Comparison of ENCODE assay signal across 20 cellular contexts in the genomic region with DNA sequence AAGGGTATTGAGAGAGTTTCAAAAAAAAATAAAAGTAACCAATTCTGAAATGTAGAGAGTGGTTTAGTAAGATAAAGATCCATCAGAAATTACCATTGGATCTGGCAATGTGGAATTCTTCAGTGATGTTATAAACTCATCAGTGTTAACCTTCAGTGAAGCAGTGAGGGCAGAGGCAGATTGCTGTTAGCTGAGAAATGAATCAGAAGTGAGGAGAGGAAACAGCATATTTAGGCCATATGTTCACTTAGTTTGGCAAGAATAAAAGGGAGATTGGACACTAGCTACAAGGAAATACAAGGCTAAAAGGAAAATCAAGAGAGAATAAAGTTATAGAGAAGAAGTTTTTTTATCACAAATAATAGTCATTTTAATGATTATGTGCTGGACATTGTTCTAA. TPM values are rescaled to one million over a fixed set of nuclear protein-coding genes. Genes with fewer than 3 reads are reported as not detected.
"Had no signal": no experiment of that assay in that cellular context is flagged by ENCODE, and none has a peak within 500 bp of the region (broad histone marks: within the 10 kb centered on the region; RNA-seq: fewer than 3 reads in every experiment).

No MANE protein-coding gene starts in this region.

- H3K27ac Mint-ChIP-seq: activated CD4-positive, alpha-beta memory T cell treated with anti-CD3 and anti-CD28 coated beads for 36 hours; activated naive CD4-positive, alpha-beta T cell treated with anti-CD3 and anti-CD28 coated beads, Interleukin-2, amount 10 ng/mL, durations not matched to agents 7 days and 5 days; activated T-cell treated with anti-CD3 and anti-CD28 coated beads, Interleukin-2, amount 50 U/mL, for 24 hours had no signal

- H3K27me3 ChIP-seq: adrenal gland, colonic mucosa, foreskin keratinocyte, suprapubic skin had no signal

- H3K4me1 ChIP-seq: adrenal gland, colonic mucosa, foreskin keratinocyte, prostate gland, suprapubic skin had no signal

- H3K4me3 Mint-ChIP-seq: activated CD4-positive, alpha-beta memory T cell treated with anti-CD3 and anti-CD28 coated beads for 36 hours; activated naive CD4-positive, alpha-beta T cell treated with anti-CD3 and anti-CD28 coated beads, Interleukin-2, amount 10 ng/mL, durations not matched to agents 7 days and 5 days; activated T-cell treated with anti-CD3 and anti-CD28 coated beads, Interleukin-2, amount 50 U/mL, for 24 hours had no signal

- H3K36me3 ChIP-seq: adrenal gland, colonic mucosa, prostate gland, suprapubic skin had no signal

- H3K27ac ChIP-seq: adrenal gland, colonic mucosa, foreskin keratinocyte, prostate gland, suprapubic skin, VCaP had no signal

- H3K9me3 Mint-ChIP-seq: activated CD4-positive, alpha-beta memory T cell treated with anti-CD3 and anti-CD28 coated beads for 36 hours; activated naive CD4-positive, alpha-beta T cell treated with anti-CD3 and anti-CD28 coated beads, Interleukin-2, amount 10 ng/mL, durations not matched to agents 7 days and 5 days; activated T-cell treated with anti-CD3 and anti-CD28 coated beads, Interleukin-2, amount 50 U/mL, for 24 hours had no signal

- ATAC-seq: foreskin keratinocyte, right cardiac atrium had no signal

- DNase-seq: activated CD4-positive, alpha-beta memory T cell treated with anti-CD3 and anti-CD28 coated beads for 36 hours; activated CD4-positive, alpha-beta T cell treated with anti-CD3 and anti-CD28 coated beads for 1 hour; activated naive CD4-positive, alpha-beta T cell treated with anti-CD3 and anti-CD28 coated beads, Interleukin-2, amount 10 ng/mL, durations not matched to agents 7 days and 5 days; activated T-cell treated with anti-CD3 and anti-CD28 coated beads, Interleukin-2, amount 50 U/mL, for 24 hours; adrenal gland; colonic mucosa; foreskin keratinocyte; glutamatergic neuron; hypothalamus; kidney glomerular epithelial cell; right cardiac atrium; small intestine; stimulated activated CD4-positive, alpha-beta T cell treated with anti-CD3 and anti-CD28 coated beads, Interleukin-4, amount 100 ng/mL, for 24 hours; stimulated activated naive CD4-positive, alpha-beta T cell treated with Interleukin-2 at 50 U/mL for 16 hours; trophoblast cell had no signal

- H3K4me3 ChIP-seq: adrenal gland, colonic mucosa, prostate gland, suprapubic skin had no signal

- H3K27me3 Mint-ChIP-seq: activated CD4-positive, alpha-beta memory T cell treated with anti-CD3 and anti-CD28 coated beads for 36 hours; activated naive CD4-positive, alpha-beta T cell treated with anti-CD3 and anti-CD28 coated beads, Interleukin-2, amount 10 ng/mL, durations not matched to agents 7 days and 5 days; activated T-cell treated with anti-CD3 and anti-CD28 coated beads, Interleukin-2, amount 50 U/mL, for 24 hours had no signal

RNA-seq across cellular contexts. Expression of a gene that starts 9.6 kb away (rescaled TPM):
- total RNA-seq: cardiac septum, mesenteric fat pad had no signal
